12 cellular contexts compared by ENCODE assay signal in the genomic region with DNA sequence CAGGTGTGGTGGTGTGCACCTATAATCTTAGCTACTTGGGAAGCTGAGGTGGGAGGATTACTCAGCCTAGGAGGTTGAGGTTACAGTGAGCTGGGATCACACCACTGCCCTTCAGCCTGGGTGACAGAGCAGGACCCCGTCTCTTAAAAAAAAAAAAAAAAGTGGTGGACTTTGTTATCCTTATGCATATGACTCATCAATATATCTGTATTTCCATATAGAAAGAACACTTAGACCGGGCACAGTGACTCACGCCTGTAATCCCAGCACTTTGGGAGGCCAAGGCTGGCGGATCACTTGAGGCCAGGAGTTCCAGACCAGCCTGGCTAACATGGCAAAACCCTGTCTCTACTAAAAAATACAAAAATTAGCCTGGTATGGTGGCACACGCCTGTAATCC. TPM values are rescaled to one million over a fixed set of nuclear protein-coding genes. Genes with fewer than 3 reads are reported as not detected.
A peak's percentile ranks its signal among the peaks of the same experiment; 100 is the strongest.
DNase-seq lines count a peak whose midpoint lies in the region; ATAC-seq and TF ChIP-seq lines count a peak whose summit lies in the region.
"Not testable (repeated sequence)": the region's sequence is repeated elsewhere in the genome, so short reads cannot be mapped to it uniquely, and the experiment has no call there.
"Had no signal": no experiment of that assay in that cellular context is flagged by ENCODE, and none has a peak within 500 bp of the region (broad histone marks: within the 10 kb centered on the region; RNA-seq: fewer than 3 reads in every experiment).

No MANE protein-coding gene starts in this region.

- not testable (repeated sequence) for H3K9me3 Mint-ChIP-seq in activated CD4-positive, alpha-beta T cell treated with anti-CD3 and anti-CD28 coated beads, Interleukin-2, amount 10 ng/mL, durations not matched to agents 24 days and 14 days; activated naive CD4-positive, alpha-beta T cell treated with anti-CD3 and anti-CD28 coated beads, Interleukin-2, amount 50 U/mL, for 72 hours; effector memory CD8-positive, alpha-beta T cell; type B pancreatic cell

- not testable (repeated sequence) for DNase-seq in Karpas-422; activated CD4-positive, alpha-beta T cell treated with anti-CD3 and anti-CD28 coated beads, Interleukin-2, amount 10 ng/mL, durations not matched to agents 24 days and 14 days; activated naive CD4-positive, alpha-beta T cell treated with anti-CD3 and anti-CD28 coated beads, Interleukin-2, amount 50 U/mL, for 72 hours (ENCODE audit: low spot score in 2 of 2); effector memory CD8-positive, alpha-beta T cell; lower lobe of right lung; gastrocnemius medialis; type B pancreatic cell (ENCODE audit: extremely low spot score, unreplicated experiment)

- peak overlapping the region; percentile 52 for H3K27ac Mint-ChIP-seq in activated CD4-positive, alpha-beta T cell treated with anti-CD3 and anti-CD28 coated beads, Interleukin-2, amount 10 ng/mL, durations not matched to agents 24 days and 14 days
- peak overlapping the region; percentile 60 to 97 for H3K27ac Mint-ChIP-seq in activated naive CD4-positive, alpha-beta T cell treated with anti-CD3 and anti-CD28 coated beads, Interleukin-2, amount 50 U/mL, for 72 hours
- peak overlapping the region in 1 of 2 donors; percentile 98 for H3K27ac Mint-ChIP-seq in effector memory CD8-positive, alpha-beta T cell
- peak overlapping the region; percentile 40 for H3K27ac Mint-ChIP-seq in type B pancreatic cell

- intact Hi-C loops in activated CD4-positive, alpha-beta T cell treated with anti-CD3 and anti-CD28 coated beads, Interleukin-2, amount 10 ng/mL, durations not matched to agents 24 days and 14 days (cut with micrococcal nuclease); lower lobe of right lung (cut with DNase I): not testable (repeated sequence)
- intact Hi-C loops in gastrocnemius medialis (cut with DNase I; ENCODE audit: low total_unique reads) = loop anchor here (1.0 kb wide), 1 partner anchor 15 kb away; the partner anchor contains the start of gene ZNF487

- H3K27ac ChIP-seq in BLaER1 treated with 17β-estradiol and CSF1 and Interleukin-3, amounts not matched to agents 10 nM and 100 nM = peak overlapping the region in 10 of 11 experiments; percentile 90 to 99 (median 96); a peak in 18 of 22 replicates
- not testable (repeated sequence) for H3K27ac ChIP-seq in Karpas-422 (ENCODE audit: low read length)
- H3K27ac ChIP-seq in lower lobe of right lung = peak overlapping the region; percentile 99
- peak overlapping the region; percentile 92 to 100 (median 96) for H3K27ac ChIP-seq in gastrocnemius medialis

- not testable (repeated sequence) for TF ChIP-seq CTCF in lower lobe of right lung (IDR thresholded peaks at IDR 0.05); gastrocnemius medialis (IDR thresholded peaks at IDR 0.05 in 4 of 5, conservative IDR thresholded peaks at IDR 0.05 in 1 of 5); type B pancreatic cell (conservative IDR thresholded peaks at IDR 0.05)

- not testable (repeated sequence) for H3K27me3 ChIP-seq in BLaER1 treated with 17β-estradiol and CSF1 and Interleukin-3, amounts not matched to agents 10 nM and 100 nM; Karpas-422 (ENCODE audit: low read length); lower lobe of right lung (ENCODE audit: low read depth); gastrocnemius medialis

- H3K9me2 ChIP-seq in Karpas-422 (replicated peaks; ENCODE audit: insufficient read depth, low read length) = not testable (repeated sequence)

- not testable (repeated sequence) for ATAC-seq in activated naive CD4-positive, alpha-beta T cell treated with anti-CD3 and anti-CD28 coated beads, Interleukin-2, amount 50 U/mL, for 72 hours; effector memory CD8-positive, alpha-beta T cell (replicated peaks); lower lobe of right lung; gastrocnemius medialis

- peak overlapping the region; percentile 81 to 93 (median 86) for H3K4me2 ChIP-seq in BLaER1 treated with 17β-estradiol and CSF1 and Interleukin-3, amounts not matched to agents 10 nM and 100 nM
- H3K4me2 ChIP-seq in Karpas-422 (ENCODE audit: low read depth, low read length, poor library complexity, severe bottlenecking) = peak overlapping the region; percentile 97

- peak overlapping the region in 1 of 10 experiments; percentile 58; a peak in 1 of 20 replicates for H3K4me3 ChIP-seq in BLaER1 treated with 17β-estradiol and CSF1 and Interleukin-3, amounts not matched to agents 10 nM and 100 nM
- peak overlapping the region; percentile 76; the same call in 1 of the 2 replicates for H3K4me3 ChIP-seq in Karpas-422 (ENCODE audit: low read length)
- H3K4me3 ChIP-seq in lower lobe of right lung, gastrocnemius medialis: not testable (repeated sequence)

- not testable (repeated sequence) for H2AFZ ChIP-seq in Karpas-422 (ENCODE audit: low read length)

- not testable (repeated sequence) for H3K36me3 ChIP-seq in BLaER1 treated with 17β-estradiol and CSF1 and Interleukin-3, amounts not matched to agents 10 nM and 100 nM; Karpas-422 (ENCODE audit: insufficient read depth, low read length); lower lobe of right lung; gastrocnemius medialis

- peak overlapping the region in 8 of 11 experiments; percentile 87 to 96 (median 92); a peak in 10 of 22 replicates for H3K9ac ChIP-seq in BLaER1 treated with 17β-estradiol and CSF1 and Interleukin-3, amounts not matched to agents 10 nM and 100 nM
- H3K9ac ChIP-seq in Karpas-422 (ENCODE audit: low read length) = peak overlapping the region; percentile 81

- in situ Hi-C loops in gastrocnemius medialis (cut with MboI; ENCODE audit: low sequenced_read_pairs in 4 of 4) = loop anchor here in 2 of 4 donors (25.0 kb wide), 1 partner anchor 1565 kb away; the partner anchor contains the start of gene DEPP1 (in 2 of the 2)

- not testable (repeated sequence) for H3K36me3 Mint-ChIP-seq in activated CD4-positive, alpha-beta T cell treated with anti-CD3 and anti-CD28 coated beads, Interleukin-2, amount 10 ng/mL, durations not matched to agents 24 days and 14 days (ENCODE audit: low read depth); activated naive CD4-positive, alpha-beta T cell treated with anti-CD3 and anti-CD28 coated beads, Interleukin-2, amount 50 U/mL, for 72 hours; type B pancreatic cell
- H3K36me3 Mint-ChIP-seq in effector memory CD8-positive, alpha-beta T cell (ENCODE audit: insufficient read depth) = peaks cover 35% of the 10 kb centered on the region

- H3K9me3 ChIP-seq in BLaER1 treated with 17β-estradiol and CSF1 and Interleukin-3, amounts not matched to agents 10 nM and 100 nM (replicated peaks in 1 of 11) = peaks cover 0 to 26% (median 17%) of the 10 kb centered on the region in 11 experiments; a peak in 18 of 22 replicates
- not testable (repeated sequence) for H3K9me3 ChIP-seq in Karpas-422 (ENCODE audit: low read length); lower lobe of right lung; gastrocnemius medialis

- peak overlapping the region; percentile 62 for H3K4me3 Mint-ChIP-seq in activated CD4-positive, alpha-beta T cell treated with anti-CD3 and anti-CD28 coated beads, Interleukin-2, amount 10 ng/mL, durations not matched to agents 24 days and 14 days
- H3K4me3 Mint-ChIP-seq in effector memory CD8-positive, alpha-beta T cell = peak overlapping the region; percentile 87 to 98
- H3K4me3 Mint-ChIP-seq in type B pancreatic cell = not testable (repeated sequence)

- not testable (repeated sequence) for H3K79me2 ChIP-seq in Karpas-422 (ENCODE audit: low read length)

- not testable (repeated sequence) for H3K27me3 Mint-ChIP-seq in activated CD4-positive, alpha-beta T cell treated with anti-CD3 and anti-CD28 coated beads, Interleukin-2, amount 10 ng/mL, durations not matched to agents 24 days and 14 days; effector memory CD8-positive, alpha-beta T cell; type B pancreatic cell

- H3K4me1 ChIP-seq in BLaER1 treated with 17β-estradiol and CSF1 and Interleukin-3, amounts not matched to agents 10 nM and 100 nM = peaks cover 50 to 71% (median 64%) of the 10 kb centered on the region in 10 experiments
- peaks cover 33% of the 10 kb centered on the region for H3K4me1 ChIP-seq in Karpas-422 (ENCODE audit: low read length)
- H3K4me1 ChIP-seq in lower lobe of right lung = peaks cover 17% of the 10 kb centered on the region
- H3K4me1 ChIP-seq in gastrocnemius medialis = peaks cover 0 to 11% of the 10 kb centered on the region in 2 donors

- H4K20me1 ChIP-seq in BLaER1 treated with 17β-estradiol and CSF1 and Interleukin-3, amounts not matched to agents 10 nM and 100 nM; Karpas-422 (ENCODE audit: insufficient read depth, low read depth, low read length): not testable (repeated sequence)

- not testable (repeated sequence) for TF ChIP-seq POLR2A in gastrocnemius medialis (IDR thresholded peaks at IDR 0.05)

- peaks cover 39% of the 10 kb centered on the region for H3K4me1 Mint-ChIP-seq in activated CD4-positive, alpha-beta T cell treated with anti-CD3 and anti-CD28 coated beads, Interleukin-2, amount 10 ng/mL, durations not matched to agents 24 days and 14 days
- H3K4me1 Mint-ChIP-seq in effector memory CD8-positive, alpha-beta T cell (ENCODE audit: low read depth in 2 of 2) = peaks cover 28 to 39% of the 10 kb centered on the region in 2 donors
- not testable (repeated sequence) for H3K4me1 Mint-ChIP-seq in type B pancreatic cell (ENCODE audit: unreplicated experiment)

RNA-seq across cellular contexts. Expression of gene HNRNPF, which starts 13.0 kb away (rescaled TPM):
- total RNA-seq in Karpas-422 (2014; rRNA removed; shearing (Covaris generic); ENCODE audit: low replicate concordance) = 160 and 269 TPM in 2 replicates
- total RNA-seq in activated CD4-positive, alpha-beta T cell treated with anti-CD3 and anti-CD28 coated beads, Interleukin-2, amount 10 ng/mL, durations not matched to agents 24 days and 14 days = 513 and 516 TPM in 2 replicates
- total RNA-seq in activated naive CD4-positive, alpha-beta T cell treated with anti-CD3 and anti-CD28 coated beads, Interleukin-2, amount 50 U/mL, for 72 hours = 100 to 1,000 TPM; 410 to 434 TPM
- 173 TPM for total RNA-seq in lower lobe of right lung
- 100 to 1,000 TPM in 1 of 4 donors, 10 to 100 TPM in 3; 69.2 to 111 (median 90.6) TPM for total RNA-seq in gastrocnemius medialis
- total RNA-seq in type B pancreatic cell (ENCODE audit: low replicate concordance) = 220 and 287 TPM in 2 replicates

RNA-seq across cellular contexts. Expression of gene ZNF487, which starts 15.0 kb away (rescaled TPM):
- total RNA-seq in Karpas-422 (2014; rRNA removed; shearing (Covaris generic); ENCODE audit: low replicate concordance) = 11.5 and 11.8 TPM in 2 replicates
- total RNA-seq in activated CD4-positive, alpha-beta T cell treated with anti-CD3 and anti-CD28 coated beads, Interleukin-2, amount 10 ng/mL, durations not matched to agents 24 days and 14 days = 1.5 and 1.6 TPM in 2 replicates
- 1 to 10 TPM; 2.7 to 4.1 TPM for total RNA-seq in activated naive CD4-positive, alpha-beta T cell treated with anti-CD3 and anti-CD28 coated beads, Interleukin-2, amount 50 U/mL, for 72 hours
- total RNA-seq in lower lobe of right lung (5.0 TPM), gastrocnemius medialis (1 to 10 TPM in 3 of 4 donors, under 1 TPM in 1; 0.80 to 2.4 (median 1.7) TPM), type B pancreatic cell (ENCODE audit: low replicate concordance) (3.5 and 6.4 TPM in 2 replicates)

RNA-seq across cellular contexts. Expression of gene FXYD4, which starts 50.5 kb away (rescaled TPM):
- not detected in 2 replicates for total RNA-seq in Karpas-422 (2014; rRNA removed; shearing (Covaris generic); ENCODE audit: low replicate concordance)
- total RNA-seq in activated CD4-positive, alpha-beta T cell treated with anti-CD3 and anti-CD28 coated beads, Interleukin-2, amount 10 ng/mL, durations not matched to agents 24 days and 14 days = not detected in 2 replicates
- not detected for total RNA-seq in activated naive CD4-positive, alpha-beta T cell treated with anti-CD3 and anti-CD28 coated beads, Interleukin-2, amount 50 U/mL, for 72 hours
- total RNA-seq in lower lobe of right lung (not detected), gastrocnemius medialis (not detected), type B pancreatic cell (ENCODE audit: low replicate concordance) (0.97 and 3.1 TPM in 2 replicates)
- total RNA-seq: fibroblast of villous mesenchyme, H1, neural crest cell, prostate gland had no signal
